ENCODE assay signal across 9 cellular contexts in genomic region chr5:57177479-57178156, GRCh38. TPM values are rescaled to one million over a fixed set of nuclear protein-coding genes. Genes with fewer than 3 reads are reported as not detected.
DNase-seq lines count a peak whose midpoint lies in the region; ATAC-seq and TF ChIP-seq lines count a peak whose summit lies in the region.
"Had no signal": no experiment of that assay in that cellular context is flagged by ENCODE, and none has a peak within 500 bp of the region (broad histone marks: within the 10 kb centered on the region; RNA-seq: fewer than 3 reads in every experiment).

No MANE protein-coding gene starts in this region.

- WGBS in trophoblast cell (ENCODE audit: extremely low coverage, insufficient coverage, insufficient read length), result no CpG with 5 or more reads among the region's 14 CpGs

- peaks cover 86% of the 10 kb centered on the region for H3K36me3 Mint-ChIP-seq in Calu3 (ENCODE audit: insufficient read depth, unreplicated experiment)

- H3K9ac ChIP-seq in trophoblast cell (ENCODE audit: low read length), result no peak overlapping the region

- TF ChIP-seq CTCF in Calu3 (IDR thresholded peaks at IDR 0.05; ENCODE audit: unreplicated experiment) (no peak), OCI-LY7 (conservative IDR thresholded peaks at IDR 0.05; ENCODE audit: low read length) (no peak), epithelial cell of esophagus (IDR thresholded peaks at IDR 0.05; ENCODE audit: insufficient read depth, low read depth, low read length, missing control alignments) (no peak)

- H3K27ac Mint-ChIP-seq in Calu3 (ENCODE audit: unreplicated experiment), result peak overlapping the region; percentile 30

- peaks cover 57% of the 10 kb centered on the region for H4K20me1 ChIP-seq in OCI-LY7 (ENCODE audit: insufficient read depth, low read length)

- H3K36me3 ChIP-seq in OCI-LY7 (ENCODE audit: insufficient read depth, low read length), result peaks cover 71% of the 10 kb centered on the region
- peaks cover 5% of the 10 kb centered on the region in 2 experiments for H3K36me3 ChIP-seq in trophoblast cell (ENCODE audit: control insufficient read depth in 1 of 2, insufficient read depth in 2 of 2, low read length in 2 of 2)

- H3K79me2 ChIP-seq in OCI-LY7 (ENCODE audit: insufficient read depth, low read depth, low read length), result peaks cover 90% of the 10 kb centered on the region
- H3K79me2 ChIP-seq in trophoblast cell (ENCODE audit: control insufficient read depth, insufficient read depth, low read length, poor library complexity), result peaks cover 48% of the 10 kb centered on the region

- H2BK12ac ChIP-seq in trophoblast cell (ENCODE audit: low read length), result no peak overlapping the region

- no peaks in the 10 kb centered on the region for H3K9me2 ChIP-seq in OCI-LY7 (ENCODE audit: insufficient read depth, low read length)

- no peak overlapping the region for H4K8ac ChIP-seq in trophoblast cell (ENCODE audit: low read depth, low read length)

- H3K79me1 ChIP-seq in trophoblast cell (ENCODE audit: low read length), result peaks cover 17% of the 10 kb centered on the region

- H2AK5ac ChIP-seq in trophoblast cell (ENCODE audit: low read length), result no peak overlapping the region

- H2BK5ac ChIP-seq in trophoblast cell (ENCODE audit: low read depth, low read length, poor library complexity), result no peak overlapping the region

- no peak for ATAC-seq in HG02973 (IDR thresholded peaks at IDR 0.05; ENCODE audit: unreplicated experiment)
- ATAC-seq in GM18520 (IDR thresholded peaks at IDR 0.05; ENCODE audit: unreplicated experiment), result no peak
- ATAC-seq in HG03196 (IDR thresholded peaks at IDR 0.05; ENCODE audit: unreplicated experiment), result no peak

- peak overlapping the region; percentile 75 for H3K4me2 ChIP-seq in OCI-LY7 (ENCODE audit: low read length)
- peak overlapping the region; percentile 42 for H3K4me2 ChIP-seq in trophoblast cell (ENCODE audit: low read length)

- no peak overlapping the region for H2BK120ac ChIP-seq in trophoblast cell (ENCODE audit: insufficient read depth, low read length, poor library complexity)

- H3K4me3 ChIP-seq in OCI-LY7 (ENCODE audit: low read depth, low read length, poor library complexity, severe bottlenecking) (peak overlapping the region; percentile 93), epithelial cell of esophagus (ENCODE audit: low read length) (peak overlapping the region; percentile 81), trophoblast cell (ENCODE audit: low read depth, low read length) (no peak overlapping the region)

- no peaks in the 10 kb centered on the region for H3K9me3 Mint-ChIP-seq in Calu3 (ENCODE audit: low read depth, unreplicated experiment)

- no peak overlapping the region for H4K12ac ChIP-seq in trophoblast cell (ENCODE audit: low read depth, low read length)

- H3K14ac ChIP-seq in trophoblast cell (ENCODE audit: low read length), result no peak overlapping the region

- intact Hi-C loops in Calu3 (cut with micrococcal nuclease; ENCODE audit: unreplicated experiment) (loop anchor here (2.0 kb wide), 1 partner anchor 31 kb away; no protein-coding TSS in a partner anchor), OCI-LY7 (cut with micrococcal nuclease; ENCODE audit: unreplicated experiment) (loop anchor here (10.0 kb wide), 1 partner anchor 493 kb away; no protein-coding TSS in a partner anchor)

- no peak overlapping the region for H2AFZ ChIP-seq in OCI-LY7 (ENCODE audit: low read length)
- no peak overlapping the region for H2AFZ ChIP-seq in trophoblast cell (ENCODE audit: insufficient read depth, low read length, poor library complexity)

- H3K27ac ChIP-seq in OCI-LY7 (ENCODE audit: low read depth, low read length, poor library complexity, severe bottlenecking), result no peak overlapping the region
- no peak overlapping the region for H3K27ac ChIP-seq in trophoblast cell (ENCODE audit: low read depth, low read length)

- no peak overlapping the region for H4K91ac ChIP-seq in trophoblast cell (ENCODE audit: low read depth, low read length)

- peak overlapping the region; percentile 100 for H3K4me3 Mint-ChIP-seq in Calu3 (ENCODE audit: low read depth, unreplicated experiment)

- BruUV-seq in Calu3 (replicated peaks; lab: Mats Ljungman, UMichigan), result no TSS peak
- no TSS peak for BruUV-seq in OCI-LY7 (replicated peaks; lab: Mats Ljungman, UMichigan)

- H3K27me3 ChIP-seq in trophoblast cell (ENCODE audit: insufficient read depth, low read length), result no peaks in the 10 kb centered on the region

- H3K18ac ChIP-seq in trophoblast cell (ENCODE audit: low read length), result no peak overlapping the region

- POLR2A ChIA-PET in OCI-LY7 (lab: Charles Lee), result interaction anchor here (1.1 to 3.1 kb wide), 2 partner anchors 13 to 59 kb away, joined by 3 to 30 read pairs; no protein-coding TSS in a partner anchor

- no peak for DNase-seq in Calu3
- DNase-seq in OCI-LY7 (ENCODE audit: low spot score), result no peak
- no peak for DNase-seq in epithelial cell of esophagus (ENCODE audit: low read depth)
- DNase-seq in trophoblast cell, result no peak
- DNase-seq in DMS153 treated with DMSO at 0.1 percent for 48 hours (lab: John Stamatoyannopoulos, UW; ENCODE audit: unreplicated experiment), result no peak
- DNase-seq: activated CD4-positive, alpha-beta T cell treated with anti-CD3 and anti-CD28 coated beads for 1 hour had no signal

- H3K4me1 ChIP-seq in OCI-LY7 (ENCODE audit: insufficient read depth, low read length, poor library complexity, severe bottlenecking), result peaks cover 32% of the 10 kb centered on the region
- H3K4me1 ChIP-seq in trophoblast cell (ENCODE audit: control insufficient read depth in 1 of 2, insufficient read depth in 2 of 2, low read length in 2 of 2), result peaks cover 3 to 9% of the 10 kb centered on the region in 2 experiments

- H3K9me3 ChIP-seq in OCI-LY7 (ENCODE audit: low read length), result no peaks in the 10 kb centered on the region
- no peaks in the 10 kb centered on the region for H3K9me3 ChIP-seq in trophoblast cell (ENCODE audit: insufficient read depth, low read depth, low read length)

- CTCF ChIA-PET in Calu3 (lab: Charles Lee), result no interaction called here
- CTCF ChIA-PET in OCI-LY7 (lab: Charles Lee; ENCODE audit: unreplicated experiment), result no interaction called here

- H3K4me1 Mint-ChIP-seq in Calu3 (ENCODE audit: low read depth, unreplicated experiment), result peaks cover 11% of the 10 kb centered on the region

- no peak overlapping the region for H3K23ac ChIP-seq in trophoblast cell (ENCODE audit: low read length)

- peak overlapping the region; percentile 97 for H3K4ac ChIP-seq in trophoblast cell (ENCODE audit: low read depth, low read length)

- no peaks in the 10 kb centered on the region for H3K27me3 Mint-ChIP-seq in Calu3 (ENCODE audit: unreplicated experiment)

RNA-seq across cellular contexts. Expression of gene GPBP1, which starts 3.8 kb away (rescaled TPM):
- total RNA-seq in Calu3 (2022), result 105 and 107 TPM in 2 replicates
- total RNA-seq in OCI-LY7 (2014; rRNA removed; shearing (Covaris generic)), result 77.0 and 96.6 TPM in 2 replicates
- total RNA-seq in OCI-LY7 (2022), result 99.2 and 109 TPM in 2 replicates
- polyA plus RNA-seq in trophoblast cell (2013), result 92.5 and 97.5 TPM in 2 replicates
